ENCODE assay signal across 1 cellular context in the genomic region with DNA sequence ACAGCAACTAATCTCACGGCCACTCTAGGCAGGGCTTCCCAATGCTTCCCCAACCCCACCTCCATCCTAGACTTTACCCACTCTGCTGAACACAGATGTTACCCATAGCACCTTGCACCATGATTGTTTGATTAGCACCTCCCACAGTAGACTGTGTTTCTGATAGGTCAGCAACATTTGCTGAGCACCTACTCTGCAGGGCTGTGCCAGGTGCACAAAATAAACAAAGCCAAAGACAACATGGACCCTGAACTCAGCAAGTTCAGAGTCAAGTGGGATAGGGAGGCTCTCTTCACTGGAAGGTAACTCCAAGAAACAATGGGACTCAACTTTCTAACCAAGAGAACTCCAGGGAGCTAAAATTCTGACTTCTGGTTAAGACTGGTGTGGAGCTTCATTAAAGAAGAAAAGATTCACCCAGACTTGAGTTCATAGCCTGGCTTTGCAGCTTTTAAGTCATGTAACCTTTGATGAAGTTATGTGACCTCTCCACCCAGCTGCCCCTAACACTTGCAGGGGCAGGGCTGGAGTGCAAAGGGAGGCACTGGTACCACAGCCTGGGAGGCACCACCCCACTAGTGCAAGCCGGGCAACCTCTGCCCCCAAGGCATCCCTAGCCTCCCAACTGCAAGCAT.
TF ChIP-seq lines count a peak whose summit lies in the region.

No MANE protein-coding gene starts in this region.

TF ChIP-seq in HepG2, 621 proteins besides CTCF, POLR2A, EP300 and RAD21 (continued from another document and continues in another):
- peak; percentile 73 for TF ChIP-seq HNF1A (IDR thresholded peaks at IDR 0.05; ENCODE audit: low read depth)
- TF ChIP-seq HNF1A (CRISPR knock-in tag; IDR thresholded peaks at IDR 0.05; ENCODE audit: borderline replicate concordance), result peak; percentile 78; the same call in 1 of the 2 replicates
- TF ChIP-seq MEIS2 (CRISPR knock-in tag; IDR thresholded peaks at IDR 0.05), result 0 out of 2 replicates have a peak, but pooled peaks have one; percentile 39
- peak; percentile 90 for TF ChIP-seq TBL1XR1 (IDR thresholded peaks at IDR 0.05; ENCODE audit: borderline replicate concordance, low read length, partially characterized antibody)
- TF ChIP-seq SOX6 (IDR thresholded peaks at IDR 0.05), result no peak
- TF ChIP-seq SOX6 (CRISPR knock-in tag; IDR thresholded peaks at IDR 0.05), result peak; percentile 94
- no peak for TF ChIP-seq RBFOX2 (IDR thresholded peaks at IDR 0.05; ENCODE audit: low read depth, low read length)
- 0 out of 2 replicates have a peak, but pooled peaks have one; percentile 45 for TF ChIP-seq KLF11 (CRISPR knock-in tag; IDR thresholded peaks at IDR 0.05)
- TF ChIP-seq ZNF256 (CRISPR knock-in tag; conservative IDR thresholded peaks at IDR 0.05), result no peak
- TF ChIP-seq ZNF121 (CRISPR knock-in tag; IDR thresholded peaks at IDR 0.05), result 0 out of 2 replicates have a peak, but pooled peaks have one; percentile 16
- 0 out of 2 replicates have a peak, but pooled peaks have one; percentile 43 for TF ChIP-seq ZNF543 (CRISPR knock-in tag; IDR thresholded peaks at IDR 0.05)
- no peak for TF ChIP-seq KMT2B (CRISPR knock-in tag; IDR thresholded peaks at IDR 0.05)
- 0 out of 2 replicates have a peak, but pooled peaks have one; percentile 55 for TF ChIP-seq ZNF350 (CRISPR knock-in tag; IDR thresholded peaks at IDR 0.05; ENCODE audit: borderline replicate concordance, low read depth)
- TF ChIP-seq MEF2D (CRISPR knock-in tag; IDR thresholded peaks at IDR 0.05), result peak; percentile 92
- peak; percentile 57; the same call in 1 of the 2 replicates for TF ChIP-seq NR2C2 (CRISPR knock-in tag; IDR thresholded peaks at IDR 0.05; ENCODE audit: borderline replicate concordance)
- peak; percentile 77; the same call in 1 of the 2 replicates for TF ChIP-seq ESRRA (CRISPR knock-in tag; IDR thresholded peaks at IDR 0.05; ENCODE audit: low read depth)
- peak; percentile 54 for TF ChIP-seq CBX1 (IDR thresholded peaks at IDR 0.05; ENCODE audit: low read depth)
- TF ChIP-seq DZIP1 (CRISPR knock-in tag; IDR thresholded peaks at IDR 0.05), result no peak
- peak; percentile 42; the same call in 1 of the 2 replicates for TF ChIP-seq PRDM10 (CRISPR knock-in tag; IDR thresholded peaks at IDR 0.05; ENCODE audit: low read depth)
- 0 out of 2 replicates have a peak, but pooled peaks have one; percentile 57 for TF ChIP-seq ISL2 (CRISPR knock-in tag; IDR thresholded peaks at IDR 0.05)
- peak; percentile 85 for TF ChIP-seq ZBTB7B (CRISPR knock-in tag; IDR thresholded peaks at IDR 0.05)
- 0 out of 2 replicates have a peak, but pooled peaks have one; percentile 42 for TF ChIP-seq ZNF761 (CRISPR knock-in tag; conservative IDR thresholded peaks at IDR 0.05)
- TF ChIP-seq NAIF1 (CRISPR knock-in tag; IDR thresholded peaks at IDR 0.05; ENCODE audit: borderline replicate concordance), result no peak
- peak; percentile 95 to 99 for TF ChIP-seq MAFK (conservative IDR thresholded peaks at IDR 0.05 in 1 of 2, IDR thresholded peaks at IDR 0.05 in 1 of 2; ENCODE audit: low read length in 2 of 2)
- TF ChIP-seq TRIM24 (CRISPR knock-in tag; IDR thresholded peaks at IDR 0.05), result peak; percentile 68; the same call in 1 of the 2 replicates
- peak; percentile 92 for TF ChIP-seq HDAC2 (CRISPR knock-in tag; IDR thresholded peaks at IDR 0.05)
- TF ChIP-seq, protein P1, sequence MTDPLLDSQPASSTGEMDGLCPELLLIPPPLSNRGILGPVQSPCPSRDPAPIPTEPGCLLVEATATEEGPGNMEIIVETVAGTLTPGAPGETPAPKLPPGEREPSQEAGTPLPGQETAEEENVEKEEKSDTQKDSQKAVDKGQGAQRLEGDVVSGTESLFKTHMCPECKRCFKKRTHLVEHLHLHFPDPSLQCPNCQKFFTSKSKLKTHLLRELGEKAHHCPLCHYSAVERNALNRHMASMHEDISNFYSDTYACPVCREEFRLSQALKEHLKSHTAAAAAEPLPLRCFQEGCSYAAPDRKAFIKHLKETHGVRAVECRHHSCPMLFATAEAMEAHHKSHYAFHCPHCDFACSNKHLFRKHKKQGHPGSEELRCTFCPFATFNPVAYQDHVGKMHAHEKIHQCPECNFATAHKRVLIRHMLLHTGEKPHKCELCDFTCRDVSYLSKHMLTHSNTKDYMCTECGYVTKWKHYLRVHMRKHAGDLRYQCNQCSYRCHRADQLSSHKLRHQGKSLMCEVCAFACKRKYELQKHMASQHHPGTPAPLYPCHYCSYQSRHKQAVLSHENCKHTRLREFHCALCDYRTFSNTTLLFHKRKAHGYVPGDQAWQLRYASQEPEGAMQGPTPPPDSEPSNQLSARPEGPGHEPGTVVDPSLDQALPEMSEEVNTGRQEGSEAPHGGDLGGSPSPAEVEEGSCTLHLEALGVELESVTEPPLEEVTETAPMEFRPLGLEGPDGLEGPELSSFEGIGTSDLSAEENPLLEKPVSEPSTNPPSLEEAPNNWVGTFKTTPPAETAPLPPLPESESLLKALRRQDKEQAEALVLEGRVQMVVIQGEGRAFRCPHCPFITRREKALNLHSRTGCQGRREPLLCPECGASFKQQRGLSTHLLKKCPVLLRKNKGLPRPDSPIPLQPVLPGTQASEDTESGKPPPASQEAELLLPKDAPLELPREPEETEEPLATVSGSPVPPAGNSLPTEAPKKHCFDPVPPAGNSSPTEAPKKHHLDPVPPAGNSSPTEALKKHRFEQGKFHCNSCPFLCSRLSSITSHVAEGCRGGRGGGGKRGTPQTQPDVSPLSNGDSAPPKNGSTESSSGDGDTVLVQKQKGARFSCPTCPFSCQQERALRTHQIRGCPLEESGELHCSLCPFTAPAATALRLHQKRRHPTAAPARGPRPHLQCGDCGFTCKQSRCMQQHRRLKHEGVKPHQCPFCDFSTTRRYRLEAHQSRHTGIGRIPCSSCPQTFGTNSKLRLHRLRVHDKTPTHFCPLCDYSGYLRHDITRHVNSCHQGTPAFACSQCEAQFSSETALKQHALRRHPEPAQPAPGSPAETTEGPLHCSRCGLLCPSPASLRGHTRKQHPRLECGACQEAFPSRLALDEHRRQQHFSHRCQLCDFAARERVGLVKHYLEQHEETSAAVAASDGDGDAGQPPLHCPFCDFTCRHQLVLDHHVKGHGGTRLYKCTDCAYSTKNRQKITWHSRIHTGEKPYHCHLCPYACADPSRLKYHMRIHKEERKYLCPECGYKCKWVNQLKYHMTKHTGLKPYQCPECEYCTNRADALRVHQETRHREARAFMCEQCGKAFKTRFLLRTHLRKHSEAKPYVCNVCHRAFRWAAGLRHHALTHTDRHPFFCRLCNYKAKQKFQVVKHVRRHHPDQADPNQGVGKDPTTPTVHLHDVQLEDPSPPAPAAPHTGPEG (CRISPR knock-in tag; IDR thresholded peaks at IDR 0.05), result no peak
- TF ChIP-seq NCOA1 (CRISPR knock-in tag; IDR thresholded peaks at IDR 0.05), result 0 out of 2 replicates have a peak, but pooled peaks have one; percentile 69
- TF ChIP-seq HDAC1 (CRISPR knock-in tag; IDR thresholded peaks at IDR 0.05), result peak; percentile 86
- TF ChIP-seq ARID3A (IDR thresholded peaks at IDR 0.05; ENCODE audit: low read depth, low read length), result peak; percentile 60; the same call in 1 of the 2 replicates
- TF ChIP-seq, protein P2, sequence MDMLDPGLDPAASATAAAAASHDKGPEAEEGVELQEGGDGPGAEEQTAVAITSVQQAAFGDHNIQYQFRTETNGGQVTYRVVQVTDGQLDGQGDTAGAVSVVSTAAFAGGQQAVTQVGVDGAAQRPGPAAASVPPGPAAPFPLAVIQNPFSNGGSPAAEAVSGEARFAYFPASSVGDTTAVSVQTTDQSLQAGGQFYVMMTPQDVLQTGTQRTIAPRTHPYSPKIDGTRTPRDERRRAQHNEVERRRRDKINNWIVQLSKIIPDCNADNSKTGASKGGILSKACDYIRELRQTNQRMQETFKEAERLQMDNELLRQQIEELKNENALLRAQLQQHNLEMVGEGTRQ (IDR thresholded peaks at IDR 0.05; ENCODE audit: low read depth, low read length), result no peak
- TF ChIP-seq, protein P2 (CRISPR knock-in tag; IDR thresholded peaks at IDR 0.05; ENCODE audit: borderline replicate concordance), result 0 out of 2 replicates have a peak, but pooled peaks have one; percentile 14
